ENCODE assay signal across 18 cellular contexts in the genomic region with DNA sequence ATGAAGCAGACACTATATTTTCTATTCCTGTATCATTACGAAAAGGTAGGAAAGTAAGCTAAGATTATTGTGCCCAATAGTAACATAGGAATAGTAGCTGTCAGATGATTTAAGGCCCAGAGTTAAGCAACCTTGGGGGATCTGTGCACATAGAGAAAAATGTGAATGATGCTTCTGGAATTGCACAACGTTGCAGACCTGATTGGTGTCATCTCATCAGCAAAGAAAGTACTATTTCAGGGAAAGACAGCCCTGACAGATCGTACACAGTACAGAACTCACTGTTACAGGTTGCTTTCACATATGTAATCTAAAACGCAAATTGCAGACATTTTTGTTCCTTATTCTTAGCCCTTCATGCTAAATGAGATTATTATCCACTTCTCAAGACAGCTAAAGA.
DNase-seq lines count a peak whose midpoint lies in the region; TF ChIP-seq lines count a peak whose summit lies in the region.
"Had no signal": no experiment of that assay in that cellular context is flagged by ENCODE, and none has a peak within 500 bp of the region (broad histone marks: within the 10 kb centered on the region; RNA-seq: fewer than 3 reads in every experiment).

No MANE protein-coding gene starts in this region.

- no peaks in the 10 kb centered on the region for H3K9me2 ChIP-seq in Karpas-422 (replicated peaks; ENCODE audit: insufficient read depth, low read length)

- H2BK12ac ChIP-seq in trophoblast cell (ENCODE audit: low read length), result no peak overlapping the region

- no peak overlapping the region for H3K4ac ChIP-seq in trophoblast cell (ENCODE audit: low read depth, low read length)

- no peak overlapping the region for H3K4me3 ChIP-seq in Karpas-422 (ENCODE audit: low read length)
- no peak overlapping the region for H3K4me3 ChIP-seq in epithelial cell of esophagus (ENCODE audit: low read length)
- no peak overlapping the region for H3K4me3 ChIP-seq in trophoblast cell (ENCODE audit: low read depth, low read length)
- H3K4me3 ChIP-seq: BLaER1 treated with 17β-estradiol and CSF1 and Interleukin-3, amounts not matched to agents 10 nM and 100 nM; HAP-1 had no signal

- H2AK5ac ChIP-seq in trophoblast cell (ENCODE audit: low read length), result no peak overlapping the region

- H4K91ac ChIP-seq in trophoblast cell (ENCODE audit: low read depth, low read length), result no peak overlapping the region

- H2BK120ac ChIP-seq in trophoblast cell (ENCODE audit: insufficient read depth, low read length, poor library complexity), result no peak overlapping the region

- H3K4me2 ChIP-seq in Karpas-422 (ENCODE audit: low read depth, low read length, poor library complexity, severe bottlenecking), result peak overlapping the region; percentile 77
- H3K4me2 ChIP-seq in trophoblast cell (ENCODE audit: low read length), result no peak overlapping the region
- H3K4me2 ChIP-seq: BLaER1 treated with 17β-estradiol and CSF1 and Interleukin-3, amounts not matched to agents 10 nM and 100 nM had no signal

- H3K18ac ChIP-seq in trophoblast cell (ENCODE audit: low read length), result no peak overlapping the region

- no CpG with 5 or more reads among the region's 4 CpGs for WGBS in trophoblast cell (ENCODE audit: extremely low coverage, insufficient coverage, insufficient read length)

- H3K27ac ChIP-seq in Karpas-422 (ENCODE audit: low read length), result peak overlapping the region; percentile 93
- H3K27ac ChIP-seq in trophoblast cell (ENCODE audit: low read depth, low read length), result no peak overlapping the region
- H3K27ac ChIP-seq: BLaER1 treated with 17β-estradiol and CSF1 and Interleukin-3, amounts not matched to agents 10 nM and 100 nM had no signal

- H3K79me1 ChIP-seq in trophoblast cell (ENCODE audit: low read length), result no peaks in the 10 kb centered on the region

- in situ Hi-C loops in ACHN (cut with HindIII; ENCODE audit: low pct_ligation_motif_present, low pct_unique_long_range_greater_than_20kb, low sequenced_read_pairs), result no loop called here

- H4K12ac ChIP-seq in trophoblast cell (ENCODE audit: low read depth, low read length), result no peak overlapping the region

- H3K23ac ChIP-seq in trophoblast cell (ENCODE audit: low read length), result no peak overlapping the region

- H2BK5ac ChIP-seq in trophoblast cell (ENCODE audit: low read depth, low read length, poor library complexity), result no peak overlapping the region

- H3K14ac ChIP-seq in trophoblast cell (ENCODE audit: low read length), result no peak overlapping the region

- 0 out of 2 replicates have a peak overlapping the region, but pooled peaks have one; percentile 18 for H3K9ac ChIP-seq in Karpas-422 (ENCODE audit: low read length)
- H3K9ac ChIP-seq in trophoblast cell (ENCODE audit: low read length), result no peak overlapping the region
- H3K9ac ChIP-seq: BLaER1 treated with 17β-estradiol and CSF1 and Interleukin-3, amounts not matched to agents 10 nM and 100 nM had no signal

- TF ChIP-seq CTCF in epithelial cell of esophagus (IDR thresholded peaks at IDR 0.05; ENCODE audit: insufficient read depth, low read depth, low read length, missing control alignments), result no peak

- H3K36me3 ChIP-seq in Karpas-422 (ENCODE audit: insufficient read depth, low read length) (no peaks in the 10 kb centered on the region), trophoblast cell (ENCODE audit: control insufficient read depth in 1 of 2, insufficient read depth in 2 of 2, low read length in 2 of 2) (no peaks in the 10 kb centered on the region)
- H3K36me3 ChIP-seq: BE2C; BLaER1 treated with 17β-estradiol and CSF1 and Interleukin-3, amounts not matched to agents 10 nM and 100 nM; HAP-1 had no signal

- H2AFZ ChIP-seq in Karpas-422 (ENCODE audit: low read length) (peak overlapping the region; percentile 94), trophoblast cell (ENCODE audit: insufficient read depth, low read length, poor library complexity) (no peak overlapping the region)

- H3K79me2 ChIP-seq in Karpas-422 (ENCODE audit: low read length) (no peaks in the 10 kb centered on the region), trophoblast cell (ENCODE audit: control insufficient read depth, insufficient read depth, low read length, poor library complexity) (no peaks in the 10 kb centered on the region)

- H3K27me3 ChIP-seq in Karpas-422 (ENCODE audit: low read length) (no peaks in the 10 kb centered on the region), trophoblast cell (ENCODE audit: insufficient read depth, low read length) (no peaks in the 10 kb centered on the region)
- H3K27me3 ChIP-seq: BE2C; BLaER1 treated with 17β-estradiol and CSF1 and Interleukin-3, amounts not matched to agents 10 nM and 100 nM had no signal

- DNase-seq in Karpas-422 (peak; percentile 43), NOMO-1 treated with DMSO at 0.1 percent for 48 hours (lab: John Stamatoyannopoulos, UW; ENCODE audit: unreplicated experiment) (peak; percentile 84), epithelial cell of esophagus (ENCODE audit: low read depth) (peak; percentile 9), trophoblast cell (peak; percentile 13 to 61), 8988T (no peak), ACHN (no peak), NCI-H2029 treated with DMSO at 0.1 percent for 48 hours (lab: John Stamatoyannopoulos, UW) (no peak)
- DNase-seq: AML-193; BE2C; CD4-positive, alpha-beta T cell; CD8-positive, alpha-beta memory T cell; DMS53; DMS79 treated with DMSO at 0.1 percent for 48 hours; GF-D8; GOT3; HFFc6 had no signal

- no peaks in the 10 kb centered on the region for H4K20me1 ChIP-seq in Karpas-422 (ENCODE audit: insufficient read depth, low read depth, low read length)
- H4K20me1 ChIP-seq: BLaER1 treated with 17β-estradiol and CSF1 and Interleukin-3, amounts not matched to agents 10 nM and 100 nM had no signal

- H4K8ac ChIP-seq in trophoblast cell (ENCODE audit: low read depth, low read length), result no peak overlapping the region

- H3K9me3 ChIP-seq in Karpas-422 (ENCODE audit: low read length), result no peaks in the 10 kb centered on the region
- H3K9me3 ChIP-seq in trophoblast cell (ENCODE audit: insufficient read depth, low read depth, low read length), result no peaks in the 10 kb centered on the region
- H3K9me3 ChIP-seq: BE2C; BLaER1 treated with 17β-estradiol and CSF1 and Interleukin-3, amounts not matched to agents 10 nM and 100 nM; HAP-1 had no signal

- H3K4me1 ChIP-seq in Karpas-422 (ENCODE audit: low read length) (peaks cover 48% of the 10 kb centered on the region), trophoblast cell (ENCODE audit: control insufficient read depth in 1 of 2, insufficient read depth in 2 of 2, low read length in 2 of 2) (no peaks in the 10 kb centered on the region)
- H3K4me1 ChIP-seq: BE2C; BLaER1 treated with 17β-estradiol and CSF1 and Interleukin-3, amounts not matched to agents 10 nM and 100 nM; HAP-1 had no signal

Comparison
In these comparisons a context has a peak if more than half of its experiments do, and no peak if none do; other contexts are left out.
1. DNase-seq: peak in Karpas-422 (single experiment), NOMO-1 treated with DMSO at 0.1 percent for 48 hours (single experiment), epithelial cell of esophagus (single experiment) and trophoblast cell (2 of 2); none in 8988T (single experiment), ACHN (single experiment) and NCI-H2029 treated with DMSO at 0.1 percent for 48 hours (single experiment).